In the genomic region with DNA sequence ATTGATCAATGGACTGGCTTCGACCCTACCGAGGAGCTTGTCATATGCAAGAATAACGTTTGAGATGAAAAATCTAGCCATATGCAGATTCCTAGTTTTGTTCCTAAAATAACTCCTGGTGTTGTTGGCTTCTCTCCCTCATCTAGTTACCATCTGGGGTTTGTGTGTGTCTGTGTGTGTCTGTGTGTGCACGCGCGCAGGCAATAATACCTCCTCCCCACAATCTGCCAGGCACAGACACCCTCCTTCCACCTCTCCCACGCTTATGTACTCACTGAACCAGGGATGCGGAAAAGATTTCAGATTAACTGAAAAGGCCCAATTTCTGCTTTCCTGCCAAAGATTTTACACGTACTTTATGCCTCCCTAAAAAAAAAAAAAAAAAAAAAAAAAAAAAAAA, we compare ENCODE assay signal across 17 cellular contexts.
A peak's percentile ranks its signal among the peaks of the same experiment; 100 is the strongest.
DNase-seq lines count a peak whose midpoint lies in the region; ATAC-seq and TF ChIP-seq lines count a peak whose summit lies in the region.
"Had no signal": no experiment of that assay in that cellular context is flagged by ENCODE, and none has a peak within 500 bp of the region (broad histone marks: within the 10 kb centered on the region; RNA-seq: fewer than 3 reads in every experiment).

No MANE protein-coding gene starts in this region.

- no peak overlapping the region for H3K4me3 Mint-ChIP-seq in type B pancreatic cell
- no peak overlapping the region for H3K4me3 Mint-ChIP-seq in MCF 10A (ENCODE audit: unreplicated experiment)

- TF ChIP-seq CTCF in omental fat pad (IDR thresholded peaks at IDR 0.05), result no peak
- TF ChIP-seq CTCF in type B pancreatic cell (conservative IDR thresholded peaks at IDR 0.05), result no peak
- no peak for TF ChIP-seq CTCF in MCF 10A (IDR thresholded peaks at IDR 0.05; ENCODE audit: unreplicated experiment)

- peak; percentile 41 for DNase-seq in NCI-H2171 (lab: John Stamatoyannopoulos, UW)
- DNase-seq in kidney glomerular epithelial cell (lab: John Stamatoyannopoulos, UW), result peak; percentile 30
- DNase-seq in omental fat pad (ENCODE audit: low spot score), result no peak
- no peak for DNase-seq in type B pancreatic cell (ENCODE audit: extremely low spot score, unreplicated experiment)
- no peak for DNase-seq in NCI-H1417 (lab: John Stamatoyannopoulos, UW)
- no peak for DNase-seq in MCF 10A (ENCODE audit: unreplicated experiment)
- no peak for DNase-seq in stimulated activated naive CD8-positive, alpha-beta T cell treated with anti-CD3 and anti-CD28 coated beads, Interleukin-15, Interleukin-2, amounts not matched to agents 100 U/mL and 50 U/mL, for 24 hours
- DNase-seq: ACHN, HCEC 1CT, NCI-H1092, NCI-H146, NCI-H2081 treated with DMSO at 0.1 percent for 48 hours, NCI-H524 treated with DMSO at 0.1 percent for 48 hours, PC-3, RPMI8226, SHP77 treated with DMSO at 0.1 percent for 48 hours, SK-N-SH had no signal

- H3K36me3 Mint-ChIP-seq in type B pancreatic cell (no peaks in the 10 kb centered on the region), MCF 10A (ENCODE audit: insufficient read depth, unreplicated experiment) (no peaks in the 10 kb centered on the region)

- H3K4me1 Mint-ChIP-seq in type B pancreatic cell (ENCODE audit: unreplicated experiment) (peaks cover 29% of the 10 kb centered on the region), MCF 10A (ENCODE audit: insufficient read depth, unreplicated experiment) (no peaks in the 10 kb centered on the region)

- H3K9me3 Mint-ChIP-seq in type B pancreatic cell (no peaks in the 10 kb centered on the region), MCF 10A (ENCODE audit: unreplicated experiment) (no peaks in the 10 kb centered on the region)

- no peak overlapping the region for H3K27ac Mint-ChIP-seq in type B pancreatic cell
- no peak overlapping the region for H3K27ac Mint-ChIP-seq in MCF 10A (ENCODE audit: low read depth, unreplicated experiment)

- CTCF ChIA-PET in MCF 10A (lab: Yijun Ruan, JAX), result interaction anchor here (1.4 kb wide), 1 partner anchor 9 kb away, joined by 3 read pairs; no protein-coding TSS in a partner anchor

- H3K27me3 Mint-ChIP-seq in type B pancreatic cell (no peaks in the 10 kb centered on the region), MCF 10A (ENCODE audit: insufficient read depth, unreplicated experiment) (no peaks in the 10 kb centered on the region)

- intact Hi-C loops in MCF 10A (cut with micrococcal nuclease), result no loop called here

- ATAC-seq in omental fat pad (ENCODE audit: low FRiP score), result peak; percentile 90
- no peak for ATAC-seq in stimulated activated naive CD8-positive, alpha-beta T cell treated with anti-CD3 and anti-CD28 coated beads, Interleukin-15, Interleukin-2, amounts not matched to agents 100 U/mL and 50 U/mL, for 24 hours
- ATAC-seq: PC-3 had no signal

- BruUV-seq in MCF 10A (replicated peaks; lab: Mats Ljungman, UMichigan), result no TSS peak

- POLR2A ChIA-PET in MCF 10A (lab: Yijun Ruan, JAX), result interaction anchor here (0.8 kb wide), 1 partner anchor 339 kb away, joined by 3 read pairs; no protein-coding TSS in a partner anchor

Comparison
In these comparisons a context has a peak if more than half of its experiments do, and no peak if none do; other contexts are left out.
1. DNase-seq: peak in NCI-H2171 (single experiment) and kidney glomerular epithelial cell (single experiment); none in omental fat pad (single experiment), type B pancreatic cell (single experiment), NCI-H1417 (0 of 3), MCF 10A (single experiment) and stimulated activated naive CD8-positive, alpha-beta T cell treated with anti-CD3 and anti-CD28 coated beads, Interleukin-15, Interleukin-2, amounts not matched to agents 100 U/mL and 50 U/mL, for 24 hours (single experiment).